Comparison of ENCODE assay signal across 15 cellular contexts in the genomic region with DNA sequence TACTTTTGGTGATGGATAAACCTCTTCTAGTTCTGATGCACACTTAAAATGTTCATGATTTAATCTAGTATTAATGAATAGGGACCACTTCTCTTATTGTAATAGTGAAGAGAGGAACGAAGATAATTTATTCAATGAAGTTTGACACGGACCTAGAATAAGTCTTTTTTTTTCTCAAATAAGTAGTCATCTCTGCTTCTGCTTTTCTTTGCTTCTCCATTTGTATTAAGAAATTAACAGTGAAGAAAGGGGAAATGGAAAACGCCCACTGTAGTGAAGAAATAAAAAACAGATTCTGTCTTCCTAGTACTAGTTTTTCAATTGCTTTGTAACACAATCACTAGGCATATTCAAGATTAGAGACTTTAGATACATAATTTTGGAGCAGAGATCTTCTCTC.
DNase-seq lines count a peak whose midpoint lies in the region; TF ChIP-seq lines count a peak whose summit lies in the region.
"Had no signal": no experiment of that assay in that cellular context is flagged by ENCODE, and none has a peak within 500 bp of the region (broad histone marks: within the 10 kb centered on the region; RNA-seq: fewer than 3 reads in every experiment).

No MANE protein-coding gene starts in this region.

- intact Hi-C loops in sigmoid colon (cut with DNase I): no loop called here

- TF ChIP-seq POLR2A in sigmoid colon (IDR thresholded peaks at IDR 0.05): no peak

- H3K36me3 ChIP-seq in GM23248 (ENCODE audit: low read depth) (peaks cover 61% of the 10 kb centered on the region), OCI-LY3 (replicated peaks; ENCODE audit: low read depth, low read length) (peaks cover 86% of the 10 kb centered on the region), sigmoid colon (peaks cover 0 to 41% (median 0%) of the 10 kb centered on the region in 4 donors)

- H3K79me2 ChIP-seq in GM23248 (ENCODE audit: insufficient read depth) (peaks cover 70% of the 10 kb centered on the region), OCI-LY3 (ENCODE audit: low read length) (peaks cover 82% of the 10 kb centered on the region)

- H3K9me2 ChIP-seq in GM23248 (ENCODE audit: insufficient read depth): no peaks in the 10 kb centered on the region

- 8 to 9% methylated on average over 3 of the region's 3 CpGs for WGBS in GM23248 (ENCODE audit: low coverage in 1 of 2, low lambda C conversion rate in 2 of 2, missing lambda C conversion rate in 2 of 2), 2 experiments
- WGBS in sigmoid colon, 2 donors: 59 to 91% methylated on average over 3 of the region's 3 CpGs

- no peaks in the 10 kb centered on the region for H4K20me1 ChIP-seq in GM23248 (ENCODE audit: insufficient read depth)
- H4K20me1 ChIP-seq in OCI-LY3 (ENCODE audit: insufficient read depth, low read length): peaks cover 71% of the 10 kb centered on the region

- H3K9me3 ChIP-seq in GM23248 (ENCODE audit: low read depth): no peaks in the 10 kb centered on the region
- no peaks in the 10 kb centered on the region for H3K9me3 ChIP-seq in OCI-LY3 (ENCODE audit: insufficient read depth, low read length)
- no peaks in the 10 kb centered on the region for H3K9me3 ChIP-seq in sigmoid colon
- H3K9me3 ChIP-seq: pancreas had no signal

- H3K4me1 ChIP-seq in GM23248 (ENCODE audit: insufficient read depth): peaks cover 52% of the 10 kb centered on the region
- H3K4me1 ChIP-seq in OCI-LY3 (ENCODE audit: low read length): peaks cover 37% of the 10 kb centered on the region
- peaks cover 0 to 15% (median 3%) of the 10 kb centered on the region in 4 donors for H3K4me1 ChIP-seq in sigmoid colon
- H3K4me1 ChIP-seq: Caco-2 had no signal

- peak; percentile 35 for DNase-seq in GM23248
- DNase-seq in epithelial cell of prostate (ENCODE audit: low read depth, low spot score): no peak
- no peak for DNase-seq in sigmoid colon
- no peak for DNase-seq in activated CD8-positive, alpha-beta memory T cell treated with anti-CD3 and anti-CD28 coated beads, Interleukin-2, amount 50 U/mL, for 4 hours
- no peak for DNase-seq in NCI-H146 treated with DMSO at 0.1 percent for 48 hours (lab: John Stamatoyannopoulos, UW; ENCODE audit: unreplicated experiment)
- no peak for DNase-seq in central memory CD4-positive, alpha-beta T cell
- no peak for DNase-seq in NCI-H1436 treated with DMSO at 0.1 percent for 48 hours (lab: John Stamatoyannopoulos, UW)
- DNase-seq: activated naive CD4-positive, alpha-beta T cell treated with Interleukin-2 at 50 U/mL for 16 hours; Caco-2; cortex of kidney; NCI-H510A treated with DMSO at 0.1 percent for 48 hours; pancreas; stimulated activated naive CD4-positive, alpha-beta T cell had no signal

- peaks cover 96% of the 10 kb centered on the region for H3F3A ChIP-seq in GM23248 (ENCODE audit: insufficient read depth)

- H3K9ac ChIP-seq in GM23248 (peak overlapping the region; percentile 69), OCI-LY3 (ENCODE audit: low read length) (no peak overlapping the region)

- H2AFZ ChIP-seq in GM23248 (no peak overlapping the region), OCI-LY3 (ENCODE audit: low read depth, low read length) (no peak overlapping the region)

- peak overlapping the region; percentile 5; the same call in 1 of the 2 replicates for H3K4me3 ChIP-seq in GM23248
- H3K4me3 ChIP-seq in OCI-LY3 (ENCODE audit: low read length): no peak overlapping the region
- no peak overlapping the region for H3K4me3 ChIP-seq in sigmoid colon
- H3K4me3 ChIP-seq: pancreas, SK-N-MC had no signal

- no peak for TF ChIP-seq CTCF in OCI-LY3 (IDR thresholded peaks at IDR 0.05; ENCODE audit: low read depth, low read length)
- no peak for TF ChIP-seq CTCF in sigmoid colon (IDR thresholded peaks at IDR 0.05)

- H3K27ac ChIP-seq in GM23248 (peak overlapping the region; percentile 97), OCI-LY3 (ENCODE audit: low read length) (peak overlapping the region; percentile 70), epithelial cell of prostate (peak overlapping the region; percentile 45), sigmoid colon (peak overlapping the region in 3 of 4 donors; percentile 9 to 51 (median 36))
- H3K27ac ChIP-seq: SK-N-MC had no signal

- H3K27me3 ChIP-seq in GM23248 (replicated peaks; ENCODE audit: insufficient read depth) (no peaks in the 10 kb centered on the region), OCI-LY3 (ENCODE audit: low read depth, low read length) (no peaks in the 10 kb centered on the region), sigmoid colon (no peaks in the 10 kb centered on the region)
- H3K27me3 ChIP-seq: pancreas had no signal

- in situ Hi-C loops in GM23248 (cut with MboI): no loop called here

- H3K4me2 ChIP-seq in GM23248 (ENCODE audit: unreplicated experiment) (peak overlapping the region; percentile 35), OCI-LY3 (ENCODE audit: low read length) (peak overlapping the region; percentile 51)

- TF ChIP-seq EP300 in sigmoid colon (IDR thresholded peaks at IDR 0.05): no peak

Comparison
In these comparisons a context has a peak if more than half of its experiments do, and no peak if none do; other contexts are left out.
1. H3K27ac ChIP-seq: peak in every context shown above with its lines; median percentile 97 in GM23248; 70 in OCI-LY3; 45 in epithelial cell of prostate; 36 in sigmoid colon.